Comparison of ENCODE assay signal across 1 cellular context in genomic region chr15:22895465-22896190, GRCh38.
TF ChIP-seq lines count a peak whose summit lies in the region.

No MANE protein-coding gene starts in this region.

TF ChIP-seq in HCT116, 20 proteins besides CTCF, POLR2A, EP300 and RAD21 (continued from another document):
- TF ChIP-seq ZBTB33 (IDR thresholded peaks at IDR 0.05; ENCODE audit: extremely low read depth, insufficient replicate concordance, low read length) (no peak), SRF (IDR thresholded peaks at IDR 0.05; ENCODE audit: low read depth) (no peak), YY1 (IDR thresholded peaks at IDR 0.05; ENCODE audit: extremely low read depth, insufficient replicate concordance, low read depth, low read length) (no peak)
TF ChIP-seq in HCT116: peak in this region for 5.
